Comparison of ENCODE assay signal across 8 cellular contexts in genomic region chr2:11377915-11378649, GRCh38. TPM values are rescaled to one million over a fixed set of nuclear protein-coding genes. Genes with fewer than 3 reads are reported as not detected.
DNase-seq lines count a peak whose midpoint lies in the region; ATAC-seq and TF ChIP-seq lines count a peak whose summit lies in the region.

No MANE protein-coding gene starts in this region.

- no peaks in the 10 kb centered on the region for H3K9me3 ChIP-seq in transverse colon

- peak; percentile 65 for TF ChIP-seq EP300 in transverse colon (IDR thresholded peaks at IDR 0.05; ENCODE audit: low read depth)

- H3K4me3 ChIP-seq in transverse colon, result no peak overlapping the region

- peaks cover 0 to 1% (median 0%) of the 10 kb centered on the region in 7 donors for H3K9me3 Mint-ChIP-seq in CD14-positive monocyte

- H3K4me1 Mint-ChIP-seq in CD14-positive monocyte, result peaks cover 10% of the 10 kb centered on the region

- H3K27ac ChIP-seq in transverse colon, result peak overlapping the region; percentile 86 to 87 (median 87)

- ATAC-seq in GM19468 (IDR thresholded peaks at IDR 0.05; ENCODE audit: extremely low read depth, unreplicated experiment) (peak; percentile 77), HG03439 (IDR thresholded peaks at IDR 0.05; ENCODE audit: unreplicated experiment) (peak; percentile 83)

- peaks cover 22 to 44% (median 40%) of the 10 kb centered on the region in 4 donors for H3K4me1 ChIP-seq in transverse colon

- TF ChIP-seq CTCF in transverse colon (IDR thresholded peaks at IDR 0.05) (no peak), CD14-positive monocyte (IDR thresholded peaks at IDR 0.05) (no peak)

- H3K4me3 Mint-ChIP-seq in CD14-positive monocyte, result no peak overlapping the region

- no peaks in the 10 kb centered on the region for H3K36me3 ChIP-seq in transverse colon

- intact Hi-C loops in transverse colon (cut with DNase I; ENCODE audit: low total_unique reads) (no loop called here), CD14-positive monocyte (cut with micrococcal nuclease) (no loop called here)

- no peak overlapping the region for H3K27ac Mint-ChIP-seq in CD14-positive monocyte

- peaks cover 1 to 2% (median 2%) of the 10 kb centered on the region in 3 donors for H3K27me3 Mint-ChIP-seq in CD14-positive monocyte (ENCODE audit: low read depth in 3 of 3)

- 51 to 52% methylated on average over 12 to 14 of the region's 14 CpGs for whole genome bisulfite sequencing in transverse colon (ENCODE audit: low coverage in 1 of 2), 2 donors

- no peak for TF ChIP-seq POLR2A in transverse colon (IDR thresholded peaks at IDR 0.05)

- no peaks in the 10 kb centered on the region for H3K27me3 ChIP-seq in transverse colon

- no peaks in the 10 kb centered on the region for H3K36me3 Mint-ChIP-seq in CD14-positive monocyte

- in situ Hi-C loops in transverse colon (cut with MboI; ENCODE audit: low pct_ligation_motif_present in 1 of 4, low pct_unique_long_range_greater_than_20kb in 1 of 4, low sequenced_read_pairs in 3 of 4), result no loop called here

- DNase-seq in germinal center (ENCODE audit: low spot score) (peak; percentile 57), transverse colon (peak; percentile 50), iPS-NIHi11 (ENCODE audit: low spot score) (no peak), SW 1271 (lab: John Stamatoyannopoulos, UW) (no peak), CD14-positive monocyte (ENCODE audit: low spot score) (no peak)
- no peak for DNase-seq in stimulated activated CD4-positive, alpha-beta T cell treated with anti-CD3 and anti-CD28 coated beads, Interleukin-12 subunit alpha, Interleukin-12 subunit beta, amount 100 ng/mL, for 4 hours

RNA-seq across cellular contexts. Expression of gene ROCK2, which starts 33.6 kb away (rescaled TPM):
- 10 to 100 TPM; 53.9 to 93.0 (median 74.7) TPM for total RNA-seq in transverse colon
- polyA plus RNA-seq in CD14-positive monocyte, result 10 to 100 TPM in 1 of 2 donors, 1 to 10 TPM in 1; 2.8 to 10.2 TPM

Comparison
In these comparisons a context has a peak if more than half of its experiments do, and no peak if none do; other contexts are left out.
1. DNase-seq: peak in germinal center (single experiment) and transverse colon (single experiment); none in stimulated activated CD4-positive, alpha-beta T cell treated with anti-CD3 and anti-CD28 coated beads, Interleukin-12 subunit alpha, Interleukin-12 subunit beta, amount 100 ng/mL, for 4 hours (single experiment), iPS-NIHi11 (single experiment), SW 1271 (0 of 2) and CD14-positive monocyte (single experiment).